In the genomic region with DNA sequence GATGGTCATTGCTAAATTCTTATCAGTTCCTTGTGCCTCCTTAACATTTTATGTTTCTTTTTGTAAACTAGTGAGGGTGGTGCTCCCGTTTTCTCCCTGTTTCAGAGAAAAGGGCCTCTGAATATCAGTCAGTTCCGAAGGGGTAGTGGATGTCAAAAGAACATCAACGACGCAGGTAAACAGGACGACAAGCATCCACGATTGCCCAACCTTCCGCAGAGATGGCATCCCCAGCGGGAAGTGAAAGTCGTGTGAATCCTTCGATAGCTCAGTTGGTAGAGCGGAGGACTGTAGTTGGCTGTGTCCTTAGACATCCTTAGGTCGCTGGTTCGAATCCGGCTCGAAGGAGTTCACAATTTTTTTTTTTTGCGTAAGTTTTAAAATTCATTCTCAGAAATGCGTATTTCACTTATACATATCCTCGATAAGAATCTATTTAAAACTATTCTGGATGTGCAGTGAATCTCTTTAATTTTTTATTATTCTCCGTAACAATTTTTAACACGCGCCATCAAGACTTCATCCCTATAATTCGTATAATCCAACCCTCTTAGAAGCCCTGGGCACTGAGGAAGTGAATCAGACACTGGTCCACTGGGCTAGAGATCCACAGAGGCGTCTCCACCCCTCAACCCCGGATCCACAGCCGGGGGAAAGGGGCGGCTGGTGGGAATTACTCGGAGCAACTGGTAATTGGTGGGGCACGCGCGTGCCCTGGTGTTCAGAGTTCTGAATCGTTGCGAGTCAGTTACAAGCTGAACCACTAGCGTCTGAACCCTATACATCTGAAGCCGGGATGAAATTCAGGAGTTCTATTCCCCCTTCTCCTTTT, we compare ENCODE assay signal across 8 cellular contexts. TPM values are rescaled to one million over a fixed set of nuclear protein-coding genes. Genes with fewer than 3 reads are reported as not detected.
DNase-seq lines count a peak whose midpoint lies in the region; ATAC-seq and TF ChIP-seq lines count a peak whose summit lies in the region.

No MANE protein-coding gene starts in this region.

- H3K9me3 ChIP-seq in PC-3 (ENCODE audit: low read length) (no peaks in the 10 kb centered on the region), esophagus muscularis mucosa (no peaks in the 10 kb centered on the region), muscle layer of duodenum (ENCODE audit: control insufficient read depth in 1 of 2, low read length in 2 of 2) (no peaks in the 10 kb centered on the region)

- peak overlapping the region; percentile 39; the same call in 1 of the 2 replicates for H3K9ac ChIP-seq in PC-3 (ENCODE audit: low read length)

- peak overlapping the region; percentile 82 for H3K4me2 ChIP-seq in PC-3 (ENCODE audit: low read length)

- no TSS peak for BruUV-seq in PC-3 (replicated peaks; lab: Mats Ljungman, UMichigan)

- H3K36me3 ChIP-seq in PC-3 (ENCODE audit: low read depth, low read length) (no peaks in the 10 kb centered on the region), esophagus muscularis mucosa (no peaks in the 10 kb centered on the region), muscle layer of duodenum (ENCODE audit: control insufficient read depth in 1 of 2, insufficient read depth in 2 of 2, low read length in 2 of 2) (no peaks in the 10 kb centered on the region)

- 2% methylated on average over 34 of the region's 34 CpGs for WGBS in esophagus muscularis mucosa

- CTCF ChIA-PET in PC-3 (lab: Charles Lee): interaction anchor here (0.6 to 1.1 kb wide), 4 partner anchors 14 to 227 kb away, joined by 3 to 9 read pairs (median 4); no protein-coding TSS in a partner anchor

- peaks cover 5% of the 10 kb centered on the region for H3F3A ChIP-seq in PC-3 (ENCODE audit: low read length, unreplicated experiment)

- peak; percentile 54 for TF ChIP-seq CTCF in PC-3 (conservative IDR thresholded peaks at IDR 0.05; ENCODE audit: low read depth, low read length)
- peak; percentile 8 to 30 (median 12) for TF ChIP-seq CTCF in esophagus muscularis mucosa (IDR thresholded peaks at IDR 0.05)

- H3K27ac ChIP-seq in PC-3 (ENCODE audit: low read length) (0 out of 2 replicates have a peak overlapping the region, but pooled peaks have one; percentile 5), esophagus muscularis mucosa (replicated peaks in 1 of 4) (peak overlapping the region; percentile 46 to 74 (median 62)), muscle layer of duodenum (ENCODE audit: low read length) (peak overlapping the region; percentile 69)

- H3K4me3 ChIP-seq in PC-3 (ENCODE audit: low read length): peak overlapping the region; percentile 84
- H3K4me3 ChIP-seq in esophagus muscularis mucosa: peak overlapping the region; percentile 52 to 62 (median 58)
- peak overlapping the region; percentile 72 to 98 for H3K4me3 ChIP-seq in muscle layer of duodenum (ENCODE audit: low read depth in 1 of 2, low read length in 2 of 2)

- no peak for TF ChIP-seq POLR2A in esophagus muscularis mucosa (IDR thresholded peaks at IDR 0.05; ENCODE audit: low read depth)

- POLR2A ChIA-PET in PC-3 (lab: Charles Lee; ENCODE audit: unreplicated experiment): interaction anchor here (0.6 kb wide), 2 partner anchors 32 to 147 kb away, joined by 3 to 6 read pairs; no protein-coding TSS in a partner anchor

- intact Hi-C loops in PC-3 (cut with micrococcal nuclease) (loop anchor here (1.0 to 2.0 kb wide), 5 partner anchors 13 to 257 kb away; no protein-coding TSS in a partner anchor), esophagus muscularis mucosa (cut with DNase I) (loop anchor here (5.0 kb wide), 2 partner anchors 37 to 227 kb away; no protein-coding TSS in a partner anchor)

- DNase-seq in COR-L47 (lab: John Stamatoyannopoulos, UW) (peak; percentile 79), KBM-7 (peak; percentile 95), PC-3 (peak; percentile 98), esophagus muscularis mucosa (ENCODE audit: extremely low spot score) (peak; percentile 100)
- peak; percentile 100 for DNase-seq in activated T-cell treated with anti-CD3 and anti-CD28 coated beads, Interleukin-2, amount 50 U/mL, for 1 hour
- peak; percentile 85 to 98 for DNase-seq in stimulated activated CD8-positive, alpha-beta memory T cell treated with anti-CD3 and anti-CD28 coated beads, Interleukin-7, amount 100 ng/mL, for 4 hours (ENCODE audit: low read depth in 2 of 2)

- H3K9me2 ChIP-seq in PC-3 (replicated peaks; ENCODE audit: low read length): no peaks in the 10 kb centered on the region

- in situ Hi-C loops in KBM-7 (cut with MboI; ENCODE audit: low pct_unique_long_range_greater_than_20kb, low sequenced_read_pairs): no loop called here

- no peaks in the 10 kb centered on the region for H3K79me2 ChIP-seq in PC-3 (ENCODE audit: low read length)

- peak overlapping the region; percentile 91 for H2AFZ ChIP-seq in PC-3 (ENCODE audit: low read length)

- peaks cover 5% of the 10 kb centered on the region; the same call in 1 of the 2 replicates for H3K4me1 ChIP-seq in PC-3 (ENCODE audit: insufficient read depth, low read length)
- H3K4me1 ChIP-seq in esophagus muscularis mucosa: peaks cover 6 to 22% (median 20%) of the 10 kb centered on the region in 4 donors
- no peaks in the 10 kb centered on the region for H3K4me1 ChIP-seq in muscle layer of duodenum (ENCODE audit: control insufficient read depth in 1 of 2, insufficient read depth in 2 of 2, low read length in 2 of 2)

- no peaks in the 10 kb centered on the region for H3K27me3 ChIP-seq in PC-3 (ENCODE audit: low read length)
- H3K27me3 ChIP-seq in esophagus muscularis mucosa: no peaks in the 10 kb centered on the region
- no peaks in the 10 kb centered on the region for H3K27me3 ChIP-seq in muscle layer of duodenum (ENCODE audit: low read depth, low read length)

- ATAC-seq in GM21576 (IDR thresholded peaks at IDR 0.05; ENCODE audit: unreplicated experiment): peak; percentile 74
- ATAC-seq in PC-3: peak; percentile 56

- TF ChIP-seq EP300 in esophagus muscularis mucosa (IDR thresholded peaks at IDR 0.05): no peak

- H4K20me1 ChIP-seq in PC-3 (ENCODE audit: low read length): no peaks in the 10 kb centered on the region

RNA-seq across cellular contexts. Expression of a gene that starts 27.9 kb away (rescaled TPM):
- total RNA-seq in PC-3 (2014; rRNA removed): 26.9 and 33.7 TPM in 2 replicates
- 10 to 100 TPM; 13.3 to 18.2 (median 16.1) TPM for total RNA-seq in esophagus muscularis mucosa

RNA-seq across cellular contexts. Expression of a gene that starts 30.7 kb away (rescaled TPM):
- total RNA-seq in PC-3 (2014; rRNA removed) (54.8 and 57.5 TPM in 2 replicates), esophagus muscularis mucosa (100 to 1,000 TPM in 1 of 4 donors, 10 to 100 TPM in 3; 80.2 to 117 (median 86.5) TPM)

Comparison
In these comparisons a context has a peak if more than half of its experiments do, and no peak if none do; other contexts are left out.
1. Peak in every context shown above with its lines: DNase-seq, ATAC-seq, H3K4me3 ChIP-seq and H3K27ac ChIP-seq.
2. H3K27ac ChIP-seq: peak in every context shown above with its lines; median percentile 69 in muscle layer of duodenum; 62 in esophagus muscularis mucosa; 5 in PC-3.